In the genomic region with DNA sequence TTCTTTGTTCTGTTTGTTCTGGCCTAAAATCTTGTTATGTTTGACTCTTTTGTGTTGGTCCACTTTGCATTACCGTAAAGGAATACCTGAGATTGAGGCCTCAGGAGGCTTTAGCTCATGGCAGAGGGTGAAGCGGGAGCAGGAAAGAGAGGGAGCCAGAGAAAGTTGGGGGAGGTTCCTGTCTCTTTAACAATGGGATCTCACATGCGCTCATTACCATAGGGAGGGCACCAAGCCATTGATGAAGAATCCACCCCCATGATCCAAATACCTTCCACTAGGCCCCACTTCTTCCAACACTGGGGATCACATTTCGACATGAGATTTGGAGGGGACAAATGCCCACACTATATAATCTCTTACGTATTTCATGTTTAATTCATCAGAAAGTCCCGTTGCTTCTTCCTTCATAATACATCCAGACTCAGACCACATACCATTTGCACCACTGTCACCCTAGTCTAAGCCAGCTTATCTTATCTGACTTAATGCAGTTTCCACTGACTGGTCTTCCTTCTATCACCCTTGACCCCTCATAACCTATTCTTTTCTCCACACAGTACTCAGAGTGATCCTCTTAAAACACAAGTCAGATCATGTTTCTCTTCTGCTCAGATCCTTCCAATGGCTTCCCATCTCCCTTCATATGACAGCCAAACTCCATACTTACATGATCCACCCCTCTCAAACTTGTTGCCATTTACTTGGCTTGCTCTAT, we compare ENCODE assay signal across 12 cellular contexts.
"Had no signal": no experiment of that assay in that cellular context is flagged by ENCODE, and none has a peak within 500 bp of the region (broad histone marks: within the 10 kb centered on the region; RNA-seq: fewer than 3 reads in every experiment).

No MANE protein-coding gene starts in this region.

- DNase-seq: activated CD4-positive, alpha-beta T cell treated with anti-CD3 and anti-CD28 coated beads, Interleukin-2, amount 50 U/mL, for 48 hours; activated naive CD4-positive, alpha-beta T cell treated with anti-CD3 and anti-CD28 coated beads, Interleukin-2, amount 50 U/mL, for 16 hours; endodermal cell; kidney; left ventricle myocardium inferior; natural killer cell; posterior cingulate gyrus; retina; stimulated activated CD4-positive, alpha-beta T cell treated with anti-CD3 and anti-CD28 coated beads, Interleukin-2, amount 100 ng/mL, for 48 hours had no signal

- H3K27me3 Mint-ChIP-seq: stimulated activated naive CD8-positive, alpha-beta T cell treated with anti-CD3 and anti-CD28 coated beads, Interleukin-15, Interleukin-2, amounts not matched to agents 100 ng/mL and 50 ng/mL, for 24 hours; type B pancreatic cell had no signal

- H3K9me3 ChIP-seq: left ventricle myocardium inferior had no signal

- H3K4me3 ChIP-seq: left ventricle myocardium inferior had no signal

- H3K27ac Mint-ChIP-seq: endodermal cell; natural killer cell; stimulated activated naive CD8-positive, alpha-beta T cell treated with anti-CD3 and anti-CD28 coated beads, Interleukin-15, Interleukin-2, amounts not matched to agents 100 ng/mL and 50 ng/mL, for 24 hours; T-helper 2 cell treated with Interferon-gamma antibody and Interleukin-4, amounts not matched to agents 5 μg/mL and 100 μg/mL, for 36 hours; type B pancreatic cell had no signal

- H3K27ac ChIP-seq: left ventricle myocardium inferior had no signal

- H3K36me3 ChIP-seq: left ventricle myocardium inferior had no signal

- H3K4me3 Mint-ChIP-seq: endodermal cell; natural killer cell; stimulated activated naive CD8-positive, alpha-beta T cell treated with anti-CD3 and anti-CD28 coated beads, Interleukin-15, Interleukin-2, amounts not matched to agents 100 ng/mL and 50 ng/mL, for 24 hours; T-helper 2 cell treated with Interferon-gamma antibody and Interleukin-4, amounts not matched to agents 5 μg/mL and 100 μg/mL, for 36 hours; type B pancreatic cell had no signal

- H3K9me3 Mint-ChIP-seq: endodermal cell; natural killer cell; stimulated activated naive CD8-positive, alpha-beta T cell treated with anti-CD3 and anti-CD28 coated beads, Interleukin-15, Interleukin-2, amounts not matched to agents 100 ng/mL and 50 ng/mL, for 24 hours; T-helper 2 cell treated with Interferon-gamma antibody and Interleukin-4, amounts not matched to agents 5 μg/mL and 100 μg/mL, for 36 hours; type B pancreatic cell had no signal

- ATAC-seq: natural killer cell had no signal
